ENCODE assay signal across 1 cellular context in the genomic region with DNA sequence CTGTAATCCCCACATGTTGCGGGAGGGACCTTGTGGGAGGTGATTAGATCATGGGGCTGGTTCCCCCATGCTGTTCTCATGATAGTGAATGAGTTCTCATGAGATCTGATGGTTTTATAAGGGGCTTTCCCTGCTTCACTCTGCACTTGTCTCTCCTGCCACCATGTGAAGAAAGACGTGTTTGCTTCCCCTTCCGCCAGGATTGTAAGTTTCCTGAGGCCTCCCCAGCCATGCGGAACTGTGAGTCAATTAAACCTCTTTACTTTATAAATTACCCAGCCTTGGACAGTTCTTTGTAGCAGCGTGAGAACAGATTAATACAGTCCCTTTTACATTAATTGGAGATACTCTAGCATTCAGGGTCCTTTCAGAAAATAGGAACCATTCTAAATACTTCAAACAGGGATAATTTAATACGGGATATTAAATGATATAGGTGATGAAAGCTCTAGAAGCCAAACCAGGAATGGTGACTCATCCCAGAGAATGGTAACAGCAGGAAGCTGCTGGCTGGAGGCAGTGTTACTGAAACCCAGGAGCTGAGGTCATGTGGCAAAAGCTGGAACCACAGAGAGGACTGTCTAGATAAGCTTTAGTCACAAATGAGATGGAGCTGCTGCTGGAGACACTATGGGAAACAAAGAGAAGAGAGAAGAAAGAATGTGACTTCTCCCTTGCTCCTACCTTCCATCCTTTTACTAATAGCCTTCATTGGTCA.
A peak's percentile ranks its signal among the peaks of the same experiment; 100 is the strongest.
TF ChIP-seq lines count a peak whose summit lies in the region.

No MANE protein-coding gene starts in this region.

TF ChIP-seq in H1, 55 proteins besides CTCF, POLR2A, EP300 and RAD21:
- no peak for TF ChIP-seq MAFK (IDR thresholded peaks at IDR 0.05; ENCODE audit: low read depth, low read length)
- TF ChIP-seq, protein P1, sequence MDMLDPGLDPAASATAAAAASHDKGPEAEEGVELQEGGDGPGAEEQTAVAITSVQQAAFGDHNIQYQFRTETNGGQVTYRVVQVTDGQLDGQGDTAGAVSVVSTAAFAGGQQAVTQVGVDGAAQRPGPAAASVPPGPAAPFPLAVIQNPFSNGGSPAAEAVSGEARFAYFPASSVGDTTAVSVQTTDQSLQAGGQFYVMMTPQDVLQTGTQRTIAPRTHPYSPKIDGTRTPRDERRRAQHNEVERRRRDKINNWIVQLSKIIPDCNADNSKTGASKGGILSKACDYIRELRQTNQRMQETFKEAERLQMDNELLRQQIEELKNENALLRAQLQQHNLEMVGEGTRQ (IDR thresholded peaks at IDR 0.05; ENCODE audit: low read length) = no peak
- 0 out of 2 replicates have a peak, but pooled peaks have one; percentile 73 for TF ChIP-seq JUND (IDR thresholded peaks at IDR 0.05; ENCODE audit: low read length)
